Comparison of ENCODE assay signal across 1 cellular context in genomic region chr10:80289451-80290287, GRCh38.
TF ChIP-seq lines count a peak whose summit lies in the region.

Gene MAT1A (minus strand): TSS chr10:80289658. CDS start chr10:80289423, 235 bp downstream.

TF ChIP-seq in HEK293, 187 proteins besides CTCF, POLR2A, EP300 and RAD21 (continued from another document):
- TF ChIP-seq REST (tag by site-specific recombination; IDR thresholded peaks at IDR 0.05) (0 out of 2 replicates have a peak, but pooled peaks have one; percentile 36), YY1 (tag by site-specific recombination; IDR thresholded peaks at IDR 0.05) (no peak), ZNF157 (tag by site-specific recombination; IDR thresholded peaks at IDR 0.05) (no peak), ZNF362 (tag by site-specific recombination; IDR thresholded peaks at IDR 0.05) (no peak), ZNF645 (tag by site-specific recombination; IDR thresholded peaks at IDR 0.05) (no peak), ZBTB7A (tag by site-specific recombination; IDR thresholded peaks at IDR 0.05; ENCODE audit: low read depth) (no peak), ATF2 (tag by site-specific recombination; IDR thresholded peaks at IDR 0.05; ENCODE audit: low read depth) (no peak), SCRT2 (tag by site-specific recombination; IDR thresholded peaks at IDR 0.05) (peak; percentile 49), ZNF280D (tag by site-specific recombination; IDR thresholded peaks at IDR 0.05) (no peak), REPIN1 (tag by site-specific recombination; IDR thresholded peaks at IDR 0.05; ENCODE audit: low read depth) (no peak), ZNF670 (tag by site-specific recombination; IDR thresholded peaks at IDR 0.05; ENCODE audit: low read depth) (no peak), ZBTB17 (tag by site-specific recombination; IDR thresholded peaks at IDR 0.05) (peak; percentile 72), ZNF529 (tag by site-specific recombination; IDR thresholded peaks at IDR 0.05; ENCODE audit: insufficient replicate concordance) (no peak), ZNF292 (tag by site-specific recombination; IDR thresholded peaks at IDR 0.05; ENCODE audit: borderline replicate concordance, low read depth) (no peak), ZNF335 (tag by site-specific recombination; conservative IDR thresholded peaks at IDR 0.05) (peak; percentile 26; the same call in 1 of the 2 replicates), ZNF24 (tag by site-specific recombination; IDR thresholded peaks at IDR 0.05) (no peak), ZIC2 (tag by site-specific recombination; IDR thresholded peaks at IDR 0.05) (peak; percentile 38; the same call in 1 of the 2 replicates), ZNF639 (tag by site-specific recombination; IDR thresholded peaks at IDR 0.05) (no peak), ZNF530 (tag by site-specific recombination; IDR thresholded peaks at IDR 0.05; ENCODE audit: low read depth) (no peak), ZNF169 (tag by site-specific recombination; IDR thresholded peaks at IDR 0.05) (no peak), ZNF112 (tag by site-specific recombination; IDR thresholded peaks at IDR 0.05) (no peak), ZNF777 (tag by site-specific recombination; IDR thresholded peaks at IDR 0.05; ENCODE audit: borderline replicate concordance) (no peak), RBAK (tag by site-specific recombination; IDR thresholded peaks at IDR 0.05) (no peak), ZNF423 (tag by site-specific recombination; IDR thresholded peaks at IDR 0.05) (no peak), ZNF664 (tag by site-specific recombination; IDR thresholded peaks at IDR 0.05) (no peak), ZNF354C (tag by site-specific recombination; IDR thresholded peaks at IDR 0.05; ENCODE audit: borderline replicate concordance, low read depth) (no peak), ZNF324 (tag by site-specific recombination; IDR thresholded peaks at IDR 0.05) (no peak)
TF ChIP-seq in HEK293: peak in this region for 12.
